28 cellular contexts compared by ENCODE assay signal in genomic region chr1:71285529-71285928, GRCh38.
"Had no signal": no experiment of that assay in that cellular context is flagged by ENCODE, and none has a peak within 500 bp of the region (broad histone marks: within the 10 kb centered on the region; RNA-seq: fewer than 3 reads in every experiment).

No MANE protein-coding gene starts in this region.

- H2AFZ ChIP-seq: neural progenitor cell, parathyroid adenoma had no signal

- H3K9ac ChIP-seq: neural progenitor cell, parathyroid adenoma had no signal

- H3K27ac ChIP-seq: neural progenitor cell, ovary, parathyroid adenoma, psoas muscle, right lobe of liver, sigmoid colon, stomach, thoracic aorta, thyroid gland, tibial nerve, upper lobe of left lung, vagina had no signal

- H3K79me2 ChIP-seq: parathyroid adenoma had no signal

- H3K9me3 ChIP-seq: ovary, right lobe of liver, thoracic aorta, thyroid gland, vagina had no signal

- H3K36me3 ChIP-seq: neural progenitor cell, ovary, right lobe of liver, sigmoid colon, stomach, thoracic aorta, thyroid gland, tibial nerve, upper lobe of left lung, vagina had no signal

- H3K27me3 ChIP-seq: neural progenitor cell, ovary, right lobe of liver, sigmoid colon, stomach, thyroid gland, tibial nerve, upper lobe of left lung, vagina had no signal

- H3K4me1 Mint-ChIP-seq: nephron; neural progenitor cell; stimulated activated effector memory CD8-positive, alpha-beta T cell treated with anti-CD3 and anti-CD28 coated beads, Interleukin-12 subunit alpha, Interleukin-12 subunit beta, amount 100 ng/mL, for 72 hours; stimulated activated naive B cell treated with anti-CD40 and anti-IgM and Interleukin-4, amounts not matched to agents 10 μg/mL and 1 μg/mL and 100 μg/mL, for 72 hours had no signal

- FAIRE-seq: small intestine, urothelium cell line had no signal

- H3K27me3 Mint-ChIP-seq: progenitor cell of endocrine pancreas; stimulated activated naive B cell treated with anti-CD40 and anti-IgM and Interleukin-4, amounts not matched to agents 10 μg/mL and 1 μg/mL and 100 μg/mL, for 72 hours; stimulated activated naive CD8-positive, alpha-beta T cell treated with anti-CD3 and anti-CD28 coated beads, Interleukin-15, Interleukin-2, amounts not matched to agents 100 ng/mL and 50 ng/mL, for 24 hours had no signal

- H3K4me2 ChIP-seq: neural progenitor cell had no signal

- H3K27ac Mint-ChIP-seq: nephron; neural progenitor cell; progenitor cell of endocrine pancreas; stimulated activated effector memory CD8-positive, alpha-beta T cell treated with anti-CD3 and anti-CD28 coated beads, Interleukin-12 subunit alpha, Interleukin-12 subunit beta, amount 100 ng/mL, for 72 hours; stimulated activated naive B cell treated with anti-CD40 and anti-IgM and Interleukin-4, amounts not matched to agents 10 μg/mL and 1 μg/mL and 100 μg/mL, for 72 hours; stimulated activated naive CD8-positive, alpha-beta T cell treated with anti-CD3 and anti-CD28 coated beads, Interleukin-15, Interleukin-2, amounts not matched to agents 100 ng/mL and 50 ng/mL, for 24 hours had no signal

- H3K4me3 ChIP-seq: neural progenitor cell, ovary, psoas muscle, right lobe of liver, sigmoid colon, stomach, thoracic aorta, thyroid gland, tibial nerve, upper lobe of left lung, vagina had no signal

- H3K4me3 Mint-ChIP-seq: nephron; neural progenitor cell; stimulated activated effector memory CD8-positive, alpha-beta T cell treated with anti-CD3 and anti-CD28 coated beads, Interleukin-12 subunit alpha, Interleukin-12 subunit beta, amount 100 ng/mL, for 72 hours; stimulated activated naive B cell treated with anti-CD40 and anti-IgM and Interleukin-4, amounts not matched to agents 10 μg/mL and 1 μg/mL and 100 μg/mL, for 72 hours; stimulated activated naive CD8-positive, alpha-beta T cell treated with anti-CD3 and anti-CD28 coated beads, Interleukin-15, Interleukin-2, amounts not matched to agents 100 ng/mL and 50 ng/mL, for 24 hours had no signal

- DNase-seq: occipital lobe; ovary; posterior cingulate gyrus; psoas muscle; right cardiac atrium; right lobe of liver; sigmoid colon; small intestine; stimulated activated CD4-positive, alpha-beta T cell treated with anti-CD3 and anti-CD28 coated beads, Interleukin-15, amount 100 ng/mL, for 24 hours; stimulated activated CD4-positive, alpha-beta T cell treated with anti-CD3 and anti-CD28 coated beads, Interleukin-2, amount 100 ng/mL, for 24 hours; stimulated activated CD4-positive, alpha-beta T cell treated with anti-CD3 and anti-CD28 coated beads, Interleukin-2, amount 100 ng/mL, for 48 hours; stimulated activated CD4-positive, alpha-beta T cell treated with anti-CD3 and anti-CD28 coated beads, Interleukin-4, amount 100 ng/mL, for 24 hours; stimulated activated naive B cell treated with anti-CD40 and anti-IgM and Interleukin-4, amounts not matched to agents 10 μg/mL and 1 μg/mL and 100 μg/mL, for 72 hours; stimulated activated naive CD4-positive, alpha-beta T cell treated with Interleukin-2 at 50 U/mL for 16 hours; stomach; thyroid gland; trophoblast cell; upper lobe of left lung had no signal

- H3K9me3 Mint-ChIP-seq: nephron had no signal

- H3K36me3 Mint-ChIP-seq: neural progenitor cell; stimulated activated effector memory CD8-positive, alpha-beta T cell treated with anti-CD3 and anti-CD28 coated beads, Interleukin-12 subunit alpha, Interleukin-12 subunit beta, amount 100 ng/mL, for 72 hours; stimulated activated naive B cell treated with anti-CD40 and anti-IgM and Interleukin-4, amounts not matched to agents 10 μg/mL and 1 μg/mL and 100 μg/mL, for 72 hours had no signal

- H3K4me1 ChIP-seq: neural progenitor cell, parathyroid adenoma, psoas muscle, right lobe of liver, sigmoid colon, stomach, thyroid gland, tibial nerve, upper lobe of left lung, vagina had no signal
